In genomic region chr6:26604026-26604425, GRCh38 we compare ENCODE assay signal across 20 cellular contexts.
"Had no signal": no experiment of that assay in that cellular context is flagged by ENCODE, and none has a peak within 500 bp of the region (broad histone marks: within the 10 kb centered on the region; RNA-seq: fewer than 3 reads in every experiment).

No MANE protein-coding gene starts in this region.

- H3K36me3 ChIP-seq: colonic mucosa, uterus had no signal

- H3K27ac Mint-ChIP-seq: nephron progenitor cell had no signal

- H3K4me3 Mint-ChIP-seq: central memory CD8-positive, alpha-beta T cell; nephron progenitor cell had no signal

- H3K9me3 ChIP-seq: colonic mucosa, lower lobe of right lung, spleen, suprapubic skin, transverse colon, uterus had no signal

- H3K27me3 ChIP-seq: colonic mucosa, spleen, suprapubic skin, transverse colon, uterus had no signal

- ATAC-seq: left colon, lower lobe of right lung had no signal

- H3K4me1 ChIP-seq: colonic mucosa, suprapubic skin, uterus had no signal

- DNase-seq: activated CD4-positive, alpha-beta T cell treated with anti-CD3 and anti-CD28 coated beads, Interleukin-2, amount 50 U/mL, for 1 hour; activated CD4-positive, CD25-positive, alpha-beta regulatory T cell; activated naive CD4-positive, alpha-beta T cell treated with Interleukin-2 at 50 U/mL for 16 hours; aorta; colonic mucosa; hypothalamus; islet precursor cell; left colon; lower lobe of right lung; nephron progenitor cell; nucleus accumbens; posterior cingulate gyrus; spleen; stimulated activated CD4-positive, alpha-beta T cell treated with anti-CD3 and anti-CD28 coated beads, Interleukin-4, amount 100 ng/mL, for 4 hours; stimulated activated naive CD4-positive, alpha-beta T cell; T1000; transverse colon; uterus had no signal

- H3K9me3 Mint-ChIP-seq: central memory CD8-positive, alpha-beta T cell; nephron progenitor cell had no signal

- H3K4me3 ChIP-seq: colonic mucosa, lower lobe of right lung, spleen, suprapubic skin, transverse colon, uterus had no signal

- H3K27me3 Mint-ChIP-seq: central memory CD8-positive, alpha-beta T cell had no signal

- H3K27ac ChIP-seq: colonic mucosa, lower lobe of right lung, spleen, suprapubic skin, transverse colon, uterus had no signal
